ENCODE assay signal across 15 cellular contexts in genomic region chr2:2892378-2892777, GRCh38.
DNase-seq lines count a peak whose midpoint lies in the region; ATAC-seq and TF ChIP-seq lines count a peak whose summit lies in the region.
"Had no signal": no experiment of that assay in that cellular context is flagged by ENCODE, and none has a peak within 500 bp of the region (broad histone marks: within the 10 kb centered on the region; RNA-seq: fewer than 3 reads in every experiment).

No MANE protein-coding gene starts in this region.

- in situ Hi-C loops in G401 (cut with HindIII; ENCODE audit: low sequenced_read_pairs), result no loop called here

- TF ChIP-seq CTCF in coronary artery (IDR thresholded peaks at IDR 0.05), result no peak

- H3K27ac ChIP-seq in coronary artery, result no peak overlapping the region
- H3K27ac ChIP-seq: 22Rv1, A549, BLaER1 had no signal

- ATAC-seq in left lobe of liver, result no peak
- no peak for ATAC-seq in SK-N-SH treated with all-trans-retinoic acid at 6 μM for 48 hours
- ATAC-seq: A549 had no signal

- H3K4me3 ChIP-seq in coronary artery, result no peak overlapping the region
- H3K4me3 ChIP-seq: A549, BLaER1, HAP-1 had no signal

- DNase-seq in DMS 273 (lab: John Stamatoyannopoulos, UW; ENCODE audit: unreplicated experiment) (peak; percentile 15), DMS 273 treated with DMSO at 0.1 percent for 48 hours (lab: John Stamatoyannopoulos, UW) (no peak), G401 (ENCODE audit: low spot score) (peak; percentile 24), coronary artery (ENCODE audit: low spot score) (peak; percentile 35), left lobe of liver (ENCODE audit: low spot score) (peak; percentile 19), NCI-H2107 treated with DMSO at 0.1 percent for 48 hours (lab: John Stamatoyannopoulos, UW; ENCODE audit: unreplicated experiment) (no peak)
- DNase-seq: CD4-positive, alpha-beta memory T cell; DMS53; DND-41; EL had no signal

TF ChIP-seq in SK-N-SH treated with all-trans-retinoic acid at 6 μM for 48 hours, 23 proteins besides CTCF, POLR2A, EP300 and RAD21:
- TF ChIP-seq RARB (CRISPR knock-in tag; IDR thresholded peaks at IDR 0.05), result no peak
- TF ChIP-seq BACH2 (CRISPR knock-in tag; IDR thresholded peaks at IDR 0.05; ENCODE audit: borderline replicate concordance), result no peak
- no peak for TF ChIP-seq ZNF8 (CRISPR knock-in tag; IDR thresholded peaks at IDR 0.05)
- no peak for TF ChIP-seq ISL1 (CRISPR knock-in tag; IDR thresholded peaks at IDR 0.05)
- no peak for TF ChIP-seq OSR1 (CRISPR knock-in tag; IDR thresholded peaks at IDR 0.05)
- TF ChIP-seq SNAI2 (CRISPR knock-in tag; IDR thresholded peaks at IDR 0.05), result no peak
- no peak for TF ChIP-seq ZFP30 (CRISPR knock-in tag; IDR thresholded peaks at IDR 0.05)
- TF ChIP-seq TCF4 (CRISPR knock-in tag; IDR thresholded peaks at IDR 0.05; ENCODE audit: borderline replicate concordance), result no peak
- no peak for TF ChIP-seq TOX (CRISPR knock-in tag; IDR thresholded peaks at IDR 0.05; ENCODE audit: borderline replicate concordance)
- TF ChIP-seq POU6F1 (CRISPR knock-in tag; IDR thresholded peaks at IDR 0.05; ENCODE audit: borderline replicate concordance, low read depth), result no peak
- TF ChIP-seq ZC3H10 (CRISPR knock-in tag; IDR thresholded peaks at IDR 0.05), result no peak
- TF ChIP-seq CSRNP3 (CRISPR knock-in tag; IDR thresholded peaks at IDR 0.05), result no peak
- no peak for TF ChIP-seq PPARA (CRISPR knock-in tag; IDR thresholded peaks at IDR 0.05; ENCODE audit: borderline replicate concordance)
- no peak for TF ChIP-seq ARNTL (CRISPR knock-in tag; IDR thresholded peaks at IDR 0.05; ENCODE audit: borderline replicate concordance, low read depth)
- no peak for TF ChIP-seq GLIS3 (CRISPR knock-in tag; IDR thresholded peaks at IDR 0.05)
- no peak for TF ChIP-seq PATZ1 (CRISPR knock-in tag; IDR thresholded peaks at IDR 0.05; ENCODE audit: borderline replicate concordance)
- no peak for TF ChIP-seq ZFP3 (CRISPR knock-in tag; IDR thresholded peaks at IDR 0.05)
- no peak for TF ChIP-seq TSHZ2 (CRISPR knock-in tag; IDR thresholded peaks at IDR 0.05)
- TF ChIP-seq ZNF565 (CRISPR knock-in tag; conservative IDR thresholded peaks at IDR 0.05; ENCODE audit: low read depth), result no peak
TF ChIP-seq in SK-N-SH treated with all-trans-retinoic acid at 6 μM for 48 hours: peak in this region for 0.

Comparison
In these comparisons a context has a peak if more than half of its experiments do, and no peak if none do; other contexts are left out.
1. DNase-seq: peak in DMS 273 (single experiment), G401 (single experiment), coronary artery (single experiment) and left lobe of liver (single experiment); none in DMS 273 treated with DMSO at 0.1 percent for 48 hours (single experiment) and NCI-H2107 treated with DMSO at 0.1 percent for 48 hours (single experiment).